ENCODE assay signal across 8 cellular contexts in the genomic region with DNA sequence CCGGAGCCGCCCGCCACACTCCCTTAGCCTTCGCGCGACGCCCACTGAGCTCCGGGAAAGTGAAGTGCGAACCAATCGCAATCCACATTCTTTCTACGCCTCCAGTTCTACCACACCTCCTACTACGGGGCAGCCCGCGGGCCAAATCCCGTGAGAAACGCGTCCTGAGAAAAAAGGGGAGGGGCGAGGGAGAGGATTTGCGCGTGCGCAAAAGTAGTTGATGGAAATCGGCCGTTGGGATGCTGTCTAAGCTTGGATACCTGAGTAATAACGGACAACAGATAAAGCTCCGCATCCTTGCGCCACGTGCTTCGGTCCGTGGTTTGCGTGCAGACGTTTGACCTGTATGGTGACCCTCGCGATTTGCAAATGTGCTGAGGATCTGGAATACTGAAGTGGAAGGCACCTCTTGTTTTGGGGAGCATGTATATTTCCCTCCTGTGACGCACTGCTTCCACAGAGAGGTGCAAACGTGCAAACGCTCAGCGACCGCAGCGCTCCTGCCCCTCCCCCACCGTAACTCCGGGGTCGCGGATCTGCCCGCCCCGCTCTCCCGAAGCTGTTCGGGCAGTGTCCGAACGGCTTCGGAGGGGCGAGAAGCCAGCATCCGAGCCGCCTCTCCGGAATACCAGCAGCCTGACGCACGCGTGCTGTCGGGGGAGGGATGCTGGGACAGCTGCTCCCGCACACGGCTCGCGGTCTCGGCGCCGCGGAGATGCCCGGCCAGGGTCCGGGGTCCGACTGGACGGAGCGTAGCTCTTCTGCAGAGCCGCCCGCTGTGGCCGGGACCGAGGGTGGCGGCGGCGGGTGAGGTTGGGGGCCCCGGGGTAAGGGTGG. TPM values are rescaled to one million over a fixed set of nuclear protein-coding genes. Genes with fewer than 3 reads are reported as not detected.
DNase-seq lines count a peak whose midpoint lies in the region; ATAC-seq and TF ChIP-seq lines count a peak whose summit lies in the region.

A gene with protein sequence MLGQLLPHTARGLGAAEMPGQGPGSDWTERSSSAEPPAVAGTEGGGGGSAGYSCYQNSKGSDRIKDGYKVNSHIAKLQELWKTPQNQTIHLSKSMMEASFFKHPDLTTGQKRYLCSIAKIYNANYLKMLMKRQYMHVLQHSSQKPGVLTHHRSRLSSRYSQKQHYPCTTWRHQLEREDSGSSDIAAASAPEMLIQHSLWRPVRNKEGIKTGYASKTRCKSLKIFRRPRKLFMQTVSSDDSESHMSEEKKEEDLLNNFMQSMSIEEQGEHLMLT (plus strand): TSS at position 634 of the 837 bp plus-strand sequence. CDS start 31 bp downstream, at position 665.
A gene (minus strand): TSS at position 46 of the 837 bp plus-strand sequence. CDS start 54 bp downstream, outside the sequence.

- peak within 1 kb of the TSS; percentile 89 for H3K4me3 Mint-ChIP-seq in activated CD4-positive, alpha-beta T cell treated with anti-CD3 and anti-CD28 coated beads, Interleukin-2, amount 10 ng/mL, durations not matched to agents 24 days and 14 days

- no peaks in the 10 kb centered on the region; the same call in 1 of the 2 replicates for H3K36me3 ChIP-seq in BJ (ENCODE audit: control insufficient read depth, insufficient read depth, low read length)

- CTCF ChIA-PET in BJ (lab: Yijun Ruan, JAX), result interaction anchor here (0.7 to 2.5 kb wide), 27 partner anchors 8 to 426 kb away, joined by 3 to 52 read pairs (median 4); a partner anchor contains a TSS

- H3K4me1 Mint-ChIP-seq in activated CD4-positive, alpha-beta T cell treated with anti-CD3 and anti-CD28 coated beads, Interleukin-2, amount 10 ng/mL, durations not matched to agents 24 days and 14 days, result peaks cover 32% of the 10 kb centered on the region

- no peak for TF ChIP-seq CTCF in BJ (IDR thresholded peaks at IDR 0.05; ENCODE audit: insufficient read depth, low read depth, low read length)
- TF ChIP-seq CTCF in coronary artery (IDR thresholded peaks at IDR 0.05), result no peak

- no peaks in the 10 kb centered on the region for H3K27me3 ChIP-seq in BJ (ENCODE audit: control insufficient read depth, insufficient read depth, low read length)
- H3K27me3 ChIP-seq in layer of hippocampus (ENCODE audit: control insufficient read depth, insufficient read depth, low read length), result no peaks in the 10 kb centered on the region

- intact Hi-C loops in activated CD4-positive, alpha-beta T cell treated with anti-CD3 and anti-CD28 coated beads, Interleukin-2, amount 10 ng/mL, durations not matched to agents 24 days and 14 days (cut with micrococcal nuclease), result loop anchor here (1.0 kb wide), 4 partner anchors 18 to 134 kb away; a partner anchor contains a TSS

- H3K4me3 ChIP-seq in BJ (ENCODE audit: low read depth, low read length) (peak within 1 kb of the TSS; percentile 77), coronary artery (peak within 1 kb of the TSS; percentile 82)

- ATAC-seq in GM19324 (IDR thresholded peaks at IDR 0.05; ENCODE audit: low FRiP score, unreplicated experiment), result peak; percentile 80
- peak; percentile 38 for ATAC-seq in HG03469 (IDR thresholded peaks at IDR 0.05; ENCODE audit: unreplicated experiment)

- H3K27me3 Mint-ChIP-seq in activated CD4-positive, alpha-beta T cell treated with anti-CD3 and anti-CD28 coated beads, Interleukin-2, amount 10 ng/mL, durations not matched to agents 24 days and 14 days, result no peaks in the 10 kb centered on the region

- POLR2A ChIA-PET in BJ (lab: Charles Lee), result interaction anchor here (0.5 to 1.2 kb wide), 4 partner anchors 14 to 430 kb away, joined by 3 to 8 read pairs (median 6); a partner anchor contains a TSS

- peak; percentile 85 for DNase-seq in BJ (ENCODE audit: low read depth)
- DNase-seq in NCI-H526 treated with DMSO at 0.1 percent for 48 hours (lab: John Stamatoyannopoulos, UW), result peak; percentile 99
- peak; percentile 99 for DNase-seq in activated CD4-positive, alpha-beta T cell treated with anti-CD3 and anti-CD28 coated beads, Interleukin-2, amount 10 ng/mL, durations not matched to agents 24 days and 14 days
- DNase-seq in coronary artery (ENCODE audit: low spot score), result peak; percentile 97
- DNase-seq in stimulated activated CD4-positive, alpha-beta T cell treated with anti-CD3 and anti-CD28 coated beads, Interleukin-1b, Interleukin-23, amount 100 ng/mL, for 4 hours (ENCODE audit: low read depth in 2 of 2), result peak; percentile 83 to 91

- H3K27ac ChIP-seq in coronary artery (peak within 1 kb of the TSS; percentile 95 to 97), layer of hippocampus (ENCODE audit: low read depth, low read length) (peak within 1 kb of the TSS; percentile 97)

- peak within 1 kb of the TSS; percentile 95 for H3K27ac Mint-ChIP-seq in activated CD4-positive, alpha-beta T cell treated with anti-CD3 and anti-CD28 coated beads, Interleukin-2, amount 10 ng/mL, durations not matched to agents 24 days and 14 days

- H3K9me3 Mint-ChIP-seq in activated CD4-positive, alpha-beta T cell treated with anti-CD3 and anti-CD28 coated beads, Interleukin-2, amount 10 ng/mL, durations not matched to agents 24 days and 14 days, result no peaks in the 10 kb centered on the region

- H3K36me3 Mint-ChIP-seq in activated CD4-positive, alpha-beta T cell treated with anti-CD3 and anti-CD28 coated beads, Interleukin-2, amount 10 ng/mL, durations not matched to agents 24 days and 14 days (ENCODE audit: low read depth), result peaks cover 24% of the 10 kb centered on the region

RNA-seq across cellular contexts. Expression of the first gene that starts in this region (rescaled TPM):
- 13.0 and 16.6 TPM in 2 replicates for polyA plus RNA-seq in BJ (2011; rRNA removed)
- 5.4 and 5.7 TPM in 2 replicates for polyA minus RNA-seq in BJ (2011; rRNA and poly(A)+ RNA removed)
- 53.7 and 54.4 TPM in 2 replicates for total RNA-seq in activated CD4-positive, alpha-beta T cell treated with anti-CD3 and anti-CD28 coated beads, Interleukin-2, amount 10 ng/mL, durations not matched to agents 24 days and 14 days

RNA-seq across cellular contexts. Expression of the second gene that starts in this region (rescaled TPM):
- 10.6 and 21.8 TPM in 2 replicates for polyA plus RNA-seq in BJ (2011; rRNA removed)
- polyA minus RNA-seq in BJ (2011; rRNA and poly(A)+ RNA removed), result 6.2 and 7.7 TPM in 2 replicates
- 60.0 and 62.8 TPM in 2 replicates for total RNA-seq in activated CD4-positive, alpha-beta T cell treated with anti-CD3 and anti-CD28 coated beads, Interleukin-2, amount 10 ng/mL, durations not matched to agents 24 days and 14 days

Comparison
In these comparisons a context has a peak if more than half of its experiments do, and no peak if none do; other contexts are left out.
1. Peak in every context shown above with its lines: DNase-seq, ATAC-seq, H3K4me3 ChIP-seq and H3K27ac ChIP-seq.